Comparison of ENCODE assay signal across 10 cellular contexts in genomic region chr21:36661511-36662309, GRCh38. TPM values are rescaled to one million over a fixed set of nuclear protein-coding genes. Genes with fewer than 3 reads are reported as not detected.
DNase-seq lines count a peak whose midpoint lies in the region; ATAC-seq and TF ChIP-seq lines count a peak whose summit lies in the region.
"Had no signal": no experiment of that assay in that cellular context is flagged by ENCODE, and none has a peak within 500 bp of the region (broad histone marks: within the 10 kb centered on the region; RNA-seq: fewer than 3 reads in every experiment).

No MANE protein-coding gene starts in this region.

- peak; percentile 28 for TF ChIP-seq CTCF in RWPE2 (IDR thresholded peaks at IDR 0.05; ENCODE audit: poor library complexity, severe bottlenecking)

- H3K4me3 Mint-ChIP-seq in stimulated activated naive B cell treated with anti-CD40 and anti-IgM and Interleukin-4, amounts not matched to agents 10 μg/mL and 1 μg/mL and 100 μg/mL, for 72 hours: no peak overlapping the region
- H3K4me3 Mint-ChIP-seq: activated naive CD8-positive, alpha-beta T cell had no signal

- no peak for ATAC-seq in RWPE2 (ENCODE audit: low read depth)
- ATAC-seq in GM19455 (IDR thresholded peaks at IDR 0.05; ENCODE audit: unreplicated experiment): no peak
- no peak for ATAC-seq in GM18519 (IDR thresholded peaks at IDR 0.05; ENCODE audit: low FRiP score, unreplicated experiment)
- ATAC-seq in stimulated activated naive B cell treated with anti-CD40 and anti-IgM and Interleukin-4, amounts not matched to agents 10 μg/mL and 1 μg/mL and 100 μg/mL, for 72 hours (replicated peaks): no peak

- H3K4me1 ChIP-seq in RWPE2 (ENCODE audit: insufficient read depth, poor library complexity, severe bottlenecking): no peaks in the 10 kb centered on the region

- peak; percentile 23 for DNase-seq in 8988T
- DNase-seq in H7: peak; percentile 67
- DNase-seq in RWPE2 (ENCODE audit: low spot score): no peak
- DNase-seq in glomerular visceral epithelial cell (ENCODE audit: extremely low spot score): peak; percentile 45
- DNase-seq in stimulated activated naive B cell treated with anti-CD40 and anti-IgM and Interleukin-4, amounts not matched to agents 10 μg/mL and 1 μg/mL and 100 μg/mL, for 72 hours: no peak
- no peak for DNase-seq in NK-92 (lab: John Stamatoyannopoulos, UW; ENCODE audit: unreplicated experiment)

- H3K27ac ChIP-seq in RWPE2 (ENCODE audit: poor library complexity, severe bottlenecking): no peak overlapping the region
- H3K27ac ChIP-seq: neutrophil had no signal

- no peaks in the 10 kb centered on the region for H3K9me3 Mint-ChIP-seq in stimulated activated naive B cell treated with anti-CD40 and anti-IgM and Interleukin-4, amounts not matched to agents 10 μg/mL and 1 μg/mL and 100 μg/mL, for 72 hours

- no peaks in the 10 kb centered on the region for H3K9me3 ChIP-seq in RWPE2 (ENCODE audit: severe bottlenecking)
- H3K9me3 ChIP-seq: neutrophil had no signal

- no peaks in the 10 kb centered on the region for H3K4me1 Mint-ChIP-seq in stimulated activated naive B cell treated with anti-CD40 and anti-IgM and Interleukin-4, amounts not matched to agents 10 μg/mL and 1 μg/mL and 100 μg/mL, for 72 hours

- H3K36me3 Mint-ChIP-seq in stimulated activated naive B cell treated with anti-CD40 and anti-IgM and Interleukin-4, amounts not matched to agents 10 μg/mL and 1 μg/mL and 100 μg/mL, for 72 hours: no peaks in the 10 kb centered on the region

- H3K27ac Mint-ChIP-seq in stimulated activated naive B cell treated with anti-CD40 and anti-IgM and Interleukin-4, amounts not matched to agents 10 μg/mL and 1 μg/mL and 100 μg/mL, for 72 hours: no peak overlapping the region
- H3K27ac Mint-ChIP-seq: activated naive CD8-positive, alpha-beta T cell had no signal

- H3K27me3 ChIP-seq in H7 (ENCODE audit: control insufficient read depth, insufficient read depth, low read length) (no peaks in the 10 kb centered on the region), RWPE2 (ENCODE audit: insufficient read depth, poor library complexity, severe bottlenecking) (no peaks in the 10 kb centered on the region)

- H3K36me3 ChIP-seq in H7 (replicated peaks; ENCODE audit: control insufficient read depth, insufficient read depth, low read length): no peaks in the 10 kb centered on the region
- no peaks in the 10 kb centered on the region for H3K36me3 ChIP-seq in RWPE2 (ENCODE audit: low read depth)
- H3K36me3 ChIP-seq: neutrophil had no signal

- peaks cover 32 to 43% of the 10 kb centered on the region in 2 donors for H3K27me3 Mint-ChIP-seq in stimulated activated naive B cell treated with anti-CD40 and anti-IgM and Interleukin-4, amounts not matched to agents 10 μg/mL and 1 μg/mL and 100 μg/mL, for 72 hours

- H3K4me3 ChIP-seq in H7 (ENCODE audit: insufficient read depth, low read depth, low read length) (no peak overlapping the region), RWPE2 (ENCODE audit: severe bottlenecking) (no peak overlapping the region)

RNA-seq across cellular contexts. Expression of gene SIM2, which starts 37.2 kb away (rescaled TPM):
- 0.07 and 0.11 TPM in 2 replicates for total RNA-seq in H7 (2014; rRNA removed; shearing (Covaris generic))

Comparison
In these comparisons a context has a peak if more than half of its experiments do, and no peak if none do; other contexts are left out.
1. DNase-seq: peak in 8988T (single experiment), H7 (single experiment) and glomerular visceral epithelial cell (single experiment); none in RWPE2 (single experiment), stimulated activated naive B cell treated with anti-CD40 and anti-IgM and Interleukin-4, amounts not matched to agents 10 μg/mL and 1 μg/mL and 100 μg/mL, for 72 hours (single experiment) and NK-92 (single experiment).